ENCODE assay signal across 10 cellular contexts in the genomic region with DNA sequence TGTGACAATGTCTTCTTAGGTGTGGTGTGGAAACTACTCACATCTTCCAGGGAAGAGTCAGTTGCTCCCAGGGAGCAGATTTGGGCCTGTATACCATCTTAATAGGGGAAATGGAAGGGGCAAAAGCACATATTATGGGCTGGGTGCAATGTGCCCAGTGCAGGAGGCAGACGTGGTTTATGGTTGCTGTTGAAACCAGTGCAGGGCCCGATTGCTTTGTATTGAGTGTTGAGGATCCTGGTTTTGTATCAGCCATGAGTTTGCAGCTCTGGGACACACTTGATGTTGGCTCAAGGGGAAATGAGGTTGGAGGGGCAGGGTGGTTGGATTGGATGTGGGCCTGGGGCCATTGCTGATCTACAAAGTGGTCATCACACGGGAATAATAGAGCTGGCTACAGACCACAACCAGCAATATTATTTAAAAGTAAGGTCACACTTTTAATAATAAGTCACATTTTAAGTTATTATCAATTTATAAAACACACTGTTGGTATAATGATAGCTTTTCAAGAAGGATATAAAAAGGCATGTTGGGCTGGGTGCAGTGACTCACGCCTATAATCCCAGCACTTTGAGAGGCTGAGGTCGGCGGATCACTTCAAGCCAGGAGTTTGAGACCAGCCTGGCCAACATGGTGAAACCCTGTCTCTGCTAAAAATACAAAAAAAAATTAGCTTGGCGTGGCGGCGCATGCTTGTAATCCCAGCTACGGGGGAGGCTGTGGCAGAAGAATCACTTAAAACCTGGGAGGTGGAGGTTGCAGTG.
A peak's percentile ranks its signal among the peaks of the same experiment; 100 is the strongest.
DNase-seq lines count a peak whose midpoint lies in the region; ATAC-seq and TF ChIP-seq lines count a peak whose summit lies in the region.
"Had no signal": no experiment of that assay in that cellular context is flagged by ENCODE, and none has a peak within 500 bp of the region (broad histone marks: within the 10 kb centered on the region; RNA-seq: fewer than 3 reads in every experiment).

No MANE protein-coding gene starts in this region.

- CTCF ChIA-PET in activated CD8-positive, alpha-beta memory T cell treated with anti-CD3 and anti-CD28 coated beads, Interleukin-2, amount 10 ng/mL, durations not matched to agents 7 days and 5 days (lab: Charles Lee): interaction anchor here (0.6 to 9.2 kb wide), 7 partner anchors 12 to 52 kb away, joined by 3 to 110 read pairs (median 6); no protein-coding TSS in a partner anchor
- CTCF ChIA-PET in activated B cell treated with CpG ODN at 0.5 μM for 24 hours (lab: Charles Lee): interaction anchor here (1.3 kb wide), 1 partner anchor 13 kb away, joined by 4 read pairs; no protein-coding TSS in a partner anchor

- H3K4me3 Mint-ChIP-seq in activated CD8-positive, alpha-beta memory T cell treated with anti-CD3 and anti-CD28 coated beads, Interleukin-2, amount 10 ng/mL, durations not matched to agents 7 days and 5 days: peak overlapping the region; percentile 6
- H3K4me3 Mint-ChIP-seq in activated B cell treated with CpG ODN at 0.5 μM for 24 hours (peak overlapping the region; percentile 11), immature natural killer cell (peak overlapping the region; percentile 68 to 88 (median 80))

- H3K36me3 ChIP-seq in transverse colon: no peaks in the 10 kb centered on the region

- H3K4me1 Mint-ChIP-seq in activated CD8-positive, alpha-beta memory T cell treated with anti-CD3 and anti-CD28 coated beads, Interleukin-2, amount 10 ng/mL, durations not matched to agents 7 days and 5 days: peaks cover 96% of the 10 kb centered on the region
- H3K4me1 Mint-ChIP-seq in activated B cell treated with CpG ODN at 0.5 μM for 24 hours (peaks cover 99% of the 10 kb centered on the region), immature natural killer cell (peaks cover 99 to 100% of the 10 kb centered on the region in 2 donors)

- POLR2A ChIA-PET in activated B cell treated with CpG ODN at 0.5 μM for 24 hours (lab: Charles Lee): interaction anchor here (0.7 to 23.2 kb wide), 9 partner anchors 9 to 1663 kb away, joined by 3 to 831 read pairs (median 87); no protein-coding TSS in a partner anchor

- peak overlapping the region; percentile 83 to 89 (median 86) for H3K27ac ChIP-seq in transverse colon

- peaks cover 12% of the 10 kb centered on the region for H3K36me3 Mint-ChIP-seq in activated CD8-positive, alpha-beta memory T cell treated with anti-CD3 and anti-CD28 coated beads, Interleukin-2, amount 10 ng/mL, durations not matched to agents 7 days and 5 days
- H3K36me3 Mint-ChIP-seq in activated B cell treated with CpG ODN at 0.5 μM for 24 hours (ENCODE audit: low read depth): peaks cover 6% of the 10 kb centered on the region
- H3K36me3 Mint-ChIP-seq in immature natural killer cell: no peaks in the 10 kb centered on the region

- no peaks in the 10 kb centered on the region for H3K9me3 ChIP-seq in transverse colon

- intact Hi-C loops in activated B cell treated with CpG ODN at 0.5 μM for 24 hours (cut with micrococcal nuclease) (loop anchor here (5.0 to 10.0 kb wide), 4 partner anchors 442 to 888 kb away; partner anchors contain the start of genes TMC6 and TNRC6C), transverse colon (cut with DNase I; ENCODE audit: low total_unique reads) (no loop called here)

- TF ChIP-seq CTCF in activated B cell treated with CpG ODN at 0.5 μM for 24 hours (IDR thresholded peaks at IDR 0.05) (no peak), transverse colon (IDR thresholded peaks at IDR 0.05) (no peak)

- peak; percentile 54 for DNase-seq in activated CD8-positive, alpha-beta memory T cell treated with anti-CD3 and anti-CD28 coated beads, Interleukin-2, amount 10 ng/mL, durations not matched to agents 7 days and 5 days
- DNase-seq in activated CD8-positive, alpha-beta memory T cell treated with anti-CD3 and anti-CD28 coated beads, Interleukin-2, amount 50 U/mL, for 48 hours: no peak
- DNase-seq in activated B cell treated with CpG ODN at 0.5 μM for 24 hours (no peak), immature natural killer cell (no peak), transverse colon (no peak), SW 1271 (lab: John Stamatoyannopoulos, UW) (no peak), NCI-H526 treated with DMSO at 0.1 percent for 48 hours (lab: John Stamatoyannopoulos, UW) (no peak)
- DNase-seq in stimulated activated CD4-positive, alpha-beta T cell treated with anti-CD3 and anti-CD28 coated beads, Interleukin-4, amount 100 ng/mL, for 24 hours: no peak
- DNase-seq: activated CD4-positive, CD25-positive, alpha-beta regulatory T cell; NCI-H187 had no signal

- no peak for TF ChIP-seq EP300 in transverse colon (IDR thresholded peaks at IDR 0.05; ENCODE audit: low read depth)

- H3K9me3 Mint-ChIP-seq in activated CD8-positive, alpha-beta memory T cell treated with anti-CD3 and anti-CD28 coated beads, Interleukin-2, amount 10 ng/mL, durations not matched to agents 7 days and 5 days (ENCODE audit: low read depth): no peaks in the 10 kb centered on the region
- no peaks in the 10 kb centered on the region for H3K9me3 Mint-ChIP-seq in activated B cell treated with CpG ODN at 0.5 μM for 24 hours
- H3K9me3 Mint-ChIP-seq in immature natural killer cell: peaks cover 0 to 1% (median 0%) of the 10 kb centered on the region in 6 donors

- no peaks in the 10 kb centered on the region for H3K27me3 ChIP-seq in transverse colon

- in situ Hi-C loops in transverse colon (cut with MboI; ENCODE audit: low pct_ligation_motif_present in 1 of 4, low pct_unique_long_range_greater_than_20kb in 1 of 4, low sequenced_read_pairs in 3 of 4): loop anchor here in 1 of 4 donors (5.0 to 25.0 kb wide), 2 partner anchors 49 to 106 kb away; no protein-coding TSS in a partner anchor

- H3K27me3 Mint-ChIP-seq in activated CD8-positive, alpha-beta memory T cell treated with anti-CD3 and anti-CD28 coated beads, Interleukin-2, amount 10 ng/mL, durations not matched to agents 7 days and 5 days: no peaks in the 10 kb centered on the region
- H3K27me3 Mint-ChIP-seq in activated B cell treated with CpG ODN at 0.5 μM for 24 hours (no peaks in the 10 kb centered on the region), immature natural killer cell (ENCODE audit: low read depth in 3 of 3) (peaks cover 13 to 30% (median 28%) of the 10 kb centered on the region in 3 donors)

- WGBS in transverse colon (ENCODE audit: low coverage in 1 of 2), 2 donors: 64 to 78% methylated on average over 7 to 10 of the region's 10 CpGs

- H3K4me3 ChIP-seq in transverse colon: no peak overlapping the region

- TF ChIP-seq POLR2A in transverse colon (IDR thresholded peaks at IDR 0.05): no peak

- peak overlapping the region; percentile 94 for H3K27ac Mint-ChIP-seq in activated CD8-positive, alpha-beta memory T cell treated with anti-CD3 and anti-CD28 coated beads, Interleukin-2, amount 10 ng/mL, durations not matched to agents 7 days and 5 days
- H3K27ac Mint-ChIP-seq in activated B cell treated with CpG ODN at 0.5 μM for 24 hours (peak overlapping the region; percentile 94), immature natural killer cell (peak overlapping the region; percentile 88 to 100 (median 98))

- peaks cover 53 to 92% (median 59%) of the 10 kb centered on the region in 4 donors for H3K4me1 ChIP-seq in transverse colon

- no peak for ATAC-seq in activated CD8-positive, alpha-beta memory T cell treated with anti-CD3 and anti-CD28 coated beads, Interleukin-2, amount 10 ng/mL, durations not matched to agents 7 days and 5 days
- no peak for ATAC-seq in activated B cell treated with CpG ODN at 0.5 μM for 24 hours (ENCODE audit: low read depth)

Comparison
In these comparisons a context has a peak if more than half of its experiments do, and no peak if none do; other contexts are left out.
1. H3K4me3 Mint-ChIP-seq: peak in every context shown above with its lines; median percentile 80 in immature natural killer cell; 11 in activated B cell treated with CpG ODN at 0.5 μM for 24 hours; 6 in activated CD8-positive, alpha-beta memory T cell treated with anti-CD3 and anti-CD28 coated beads, Interleukin-2, amount 10 ng/mL, durations not matched to agents 7 days and 5 days.